Comparison of ENCODE assay signal across 8 cellular contexts in the genomic region with DNA sequence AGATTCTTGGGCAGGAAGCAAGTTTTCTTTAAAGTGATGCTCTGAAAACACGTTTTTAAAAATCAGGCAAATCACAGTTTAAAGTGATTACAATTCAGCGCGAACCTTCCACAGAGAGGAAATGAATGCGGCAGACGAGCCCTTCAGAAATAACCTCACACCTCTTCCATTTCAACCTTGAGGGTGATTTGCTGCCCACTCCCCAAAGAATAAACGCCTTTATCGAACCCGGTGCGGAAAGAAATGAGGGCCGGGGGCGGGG. TPM values are rescaled to one million over a fixed set of nuclear protein-coding genes. Genes with fewer than 3 reads are reported as not detected.
DNase-seq lines count a peak whose midpoint lies in the region; ATAC-seq and TF ChIP-seq lines count a peak whose summit lies in the region.

No MANE protein-coding gene starts in this region.

- TF ChIP-seq CTCF in endothelial cell (IDR thresholded peaks at IDR 0.05; ENCODE audit: unreplicated experiment), result no peak
- no peak for TF ChIP-seq CTCF in ovary (IDR thresholded peaks at IDR 0.05)

- ATAC-seq in GM19463 (IDR thresholded peaks at IDR 0.05; ENCODE audit: unreplicated experiment), result no peak
- no peak for ATAC-seq in GM18505 (IDR thresholded peaks at IDR 0.05; ENCODE audit: unreplicated experiment)

- peaks cover 11% of the 10 kb centered on the region; the same call in 1 of the 2 replicates for H3K4me1 ChIP-seq in ES-I3 (ENCODE audit: insufficient read depth, low read length)
- no peaks in the 10 kb centered on the region for H3K4me1 ChIP-seq in NT2/D1 (ENCODE audit: insufficient read depth, insufficient read length)
- H3K4me1 ChIP-seq in ovary (ENCODE audit: insufficient read depth), result no peaks in the 10 kb centered on the region

- H3K9ac ChIP-seq in ES-I3 (ENCODE audit: low read depth, low read length), result peak overlapping the region; percentile 82
- H3K9ac ChIP-seq in NT2/D1 (ENCODE audit: insufficient read length, low read depth), result peak overlapping the region; percentile 74

- peaks cover 18% of the 10 kb centered on the region for H3K27me3 Mint-ChIP-seq in endothelial cell (ENCODE audit: unreplicated experiment)

- no peak overlapping the region for H3K27ac ChIP-seq in ovary

- DNase-seq in NT2/D1 (ENCODE audit: low read depth, low spot score), result no peak
- DNase-seq in endothelial cell (ENCODE audit: low spot score), result no peak
- DNase-seq in ovary, result no peak
- DNase-seq in stimulated activated CD4-positive, alpha-beta T cell treated with anti-CD3 and anti-CD28 coated beads, Interleukin-2, amount 100 ng/mL, for 24 hours, result no peak
- DNase-seq in cortex of kidney (lab: John Stamatoyannopoulos, UW), result no peak

- intact Hi-C loops in ovary (cut with DNase I), result loop anchor here in 1 of 4 donors (10.0 kb wide), 1 partner anchor 748 kb away; no protein-coding TSS in a partner anchor

- H3K36me3 Mint-ChIP-seq in endothelial cell (ENCODE audit: low read depth, unreplicated experiment), result no peaks in the 10 kb centered on the region

- H3K36me3 ChIP-seq in ES-I3 (ENCODE audit: insufficient read depth, low read length), result no peaks in the 10 kb centered on the region
- no peaks in the 10 kb centered on the region for H3K36me3 ChIP-seq in NT2/D1 (ENCODE audit: insufficient read depth, insufficient read length, low read length)
- H3K36me3 ChIP-seq in ovary, result no peaks in the 10 kb centered on the region

- TF ChIP-seq EP300 in ovary (IDR thresholded peaks at IDR 0.05), result no peak

- H3K27ac Mint-ChIP-seq in endothelial cell (ENCODE audit: unreplicated experiment), result peak overlapping the region; percentile 70

- H3K9me3 Mint-ChIP-seq in endothelial cell (ENCODE audit: unreplicated experiment), result no peaks in the 10 kb centered on the region

- WGBS in ovary, 3 donors, result 0% methylated on average over 11 of the region's 11 CpGs

- H3K9me3 ChIP-seq in ES-I3 (ENCODE audit: control insufficient read depth, insufficient read depth, low read length) (no peaks in the 10 kb centered on the region), NT2/D1 (ENCODE audit: insufficient read depth, low read length) (no peaks in the 10 kb centered on the region), ovary (no peaks in the 10 kb centered on the region)

- H3K27me3 ChIP-seq in NT2/D1 (ENCODE audit: insufficient read depth, insufficient read length) (peaks cover 10% of the 10 kb centered on the region), ovary (no peaks in the 10 kb centered on the region)

- H3K4me1 Mint-ChIP-seq in endothelial cell (ENCODE audit: unreplicated experiment), result peaks cover 13% of the 10 kb centered on the region

- peak overlapping the region; percentile 93 for H3K4me3 Mint-ChIP-seq in endothelial cell (ENCODE audit: unreplicated experiment)

- TF ChIP-seq POLR2A in ovary (IDR thresholded peaks at IDR 0.05), result no peak
- TF ChIP-seq POLR2A in GM18505 (IDR thresholded peaks at IDR 0.05; ENCODE audit: borderline replicate concordance, extremely low read depth, insufficient read depth, insufficient read length), result no peak

- peak overlapping the region; percentile 55 for H3K4me3 ChIP-seq in NT2/D1 (ENCODE audit: insufficient read length, low read depth)
- peak overlapping the region; percentile 46 for H3K4me3 ChIP-seq in ovary

RNA-seq across cellular contexts. Expression of a gene that starts 2.3 kb away (rescaled TPM):
- total RNA-seq in endothelial cell (ENCODE audit: unreplicated experiment), result 8.8 TPM
- total RNA-seq in ovary, result 10 to 100 TPM in 4 of 7 donors, 1 to 10 TPM in 3; 1.5 to 20.6 (median 11.5) TPM
- polyA plus RNA-seq in ovary, result 1 to 10 TPM; 2.1 to 4.1 TPM
